In genomic region chr16:84294196-84295142, GRCh38 we compare ENCODE assay signal across 8 cellular contexts. TPM values are rescaled to one million over a fixed set of nuclear protein-coding genes. Genes with fewer than 3 reads are reported as not detected.
DNase-seq lines count a peak whose midpoint lies in the region; ATAC-seq, FAIRE-seq and TF ChIP-seq lines count a peak whose summit lies in the region.

WFDC1 (plus strand) TSS chr16:84294878; CDS start chr16:84294972, 94 bp downstream.

- WGBS in A549 (ENCODE audit: missing lambda C conversion rate): 47% methylated on average over 27 of the region's 39 CpGs

- peak within 1 kb of the TSS; percentile 35; the same call in 2 of the 3 replicates for H3K4me2 ChIP-seq in A549
- H3K4me2 ChIP-seq in fibroblast of lung (ENCODE audit: extremely low read depth, insufficient read depth, low read length): peak within 1 kb of the TSS; percentile 53

- TF ChIP-seq EP300 in A549 (IDR thresholded peaks at IDR 0.05): no peak

- H3K36me3 ChIP-seq in fibroblast of lung (ENCODE audit: control insufficient read depth, insufficient read depth, low read length): no peaks in the 10 kb centered on the region
- no peaks in the 10 kb centered on the region for H3K36me3 ChIP-seq in naive thymus-derived CD4-positive, alpha-beta T cell (ENCODE audit: control insufficient read depth in 2 of 3, insufficient read depth in 3 of 3, low read length in 3 of 3)

- H3K9me3 Mint-ChIP-seq in naive thymus-derived CD4-positive, alpha-beta T cell: no peaks in the 10 kb centered on the region

- peaks cover 0 to 8% (median 0%) of the 10 kb centered on the region in 5 donors for H3K36me3 Mint-ChIP-seq in naive thymus-derived CD4-positive, alpha-beta T cell

- H3K27ac ChIP-seq in A549: peak within 1 kb of the TSS in 1 of 2 experiments; percentile 51; a peak in 1 of 6 replicates
- no peak within 1 kb of the TSS for H3K27ac ChIP-seq in fibroblast of lung (ENCODE audit: insufficient read depth, low read length)
- H3K27ac ChIP-seq in naive thymus-derived CD4-positive, alpha-beta T cell (ENCODE audit: low read depth, low read length): no peak within 1 kb of the TSS

- peaks cover 30 to 53% (median 44%) of the 10 kb centered on the region in 5 donors for H3K27me3 Mint-ChIP-seq in naive thymus-derived CD4-positive, alpha-beta T cell

- H3K9me3 ChIP-seq in A549 (no peaks in the 10 kb centered on the region), fibroblast of lung (ENCODE audit: control insufficient read depth, insufficient read depth, low read depth, low read length) (no peaks in the 10 kb centered on the region)
- no peaks in the 10 kb centered on the region for H3K9me3 ChIP-seq in naive thymus-derived CD4-positive, alpha-beta T cell (ENCODE audit: control insufficient read depth in 2 of 3, low read length in 3 of 3)

- CTCF ChIA-PET in A549 (lab: Yijun Ruan, JAX): interaction anchor here (0.8 to 1.9 kb wide), 3 partner anchors 14 to 17 kb away, joined by 4 to 6 read pairs (median 4); no protein-coding TSS in a partner anchor
- CTCF ChIA-PET in naive thymus-derived CD4-positive, alpha-beta T cell (lab: Charles Lee): no interaction called here

- no peaks in the 10 kb centered on the region for H3K4me1 ChIP-seq in A549
- H3K4me1 ChIP-seq in fibroblast of lung (ENCODE audit: control insufficient read depth, extremely low read depth, insufficient read depth, low read length): peaks cover 5% of the 10 kb centered on the region
- H3K4me1 ChIP-seq in naive thymus-derived CD4-positive, alpha-beta T cell (ENCODE audit: control insufficient read depth in 2 of 2, insufficient read depth in 2 of 2, low read length in 2 of 2): no peaks in the 10 kb centered on the region

- H3K4me1 Mint-ChIP-seq in naive thymus-derived CD4-positive, alpha-beta T cell: peaks cover 0 to 19% (median 12%) of the 10 kb centered on the region in 7 donors

- intact Hi-C loops in naive thymus-derived CD4-positive, alpha-beta T cell (cut with micrococcal nuclease): no loop called here

- ATAC-seq in A549 (peak; percentile 27 to 57; a peak in 4 of 6 replicates), HG02885 (IDR thresholded peaks at IDR 0.05; ENCODE audit: poor library complexity, unreplicated experiment) (no peak)
- ATAC-seq in naive thymus-derived CD4-positive, alpha-beta T cell: peak; percentile 55

- H4K20me1 ChIP-seq in fibroblast of lung (ENCODE audit: control insufficient read depth, extremely low read depth, insufficient read depth, low read length): no peaks in the 10 kb centered on the region

- POLR2A ChIA-PET in A549 (lab: Yijun Ruan, JAX): no interaction called here
- POLR2A ChIA-PET in naive thymus-derived CD4-positive, alpha-beta T cell (lab: Charles Lee): no interaction called here

- H2AFZ ChIP-seq in fibroblast of lung (ENCODE audit: low read length): peak within 1 kb of the TSS; percentile 4

- H3K4me3 ChIP-seq in A549 (no peak within 1 kb of the TSS), fibroblast of lung (replicated peaks in 1 of 4; ENCODE audit: control extremely low read depth in 1 of 4, insufficient read depth in 1 of 4, low read depth in 3 of 4, low read length in 4 of 4) (peak within 1 kb of the TSS in 2 of 4 experiments; percentile 8 to 51)
- H3K4me3 ChIP-seq in naive thymus-derived CD4-positive, alpha-beta T cell (ENCODE audit: low read length): no peak within 1 kb of the TSS

- TF ChIP-seq POLR2A in A549 (IDR thresholded peaks at IDR 0.05; ENCODE audit: low read length): no peak

- H3K27me3 ChIP-seq in fibroblast of lung (ENCODE audit: control insufficient read depth, insufficient read depth, low read length): peaks cover 8% of the 10 kb centered on the region
- H3K27me3 ChIP-seq in naive thymus-derived CD4-positive, alpha-beta T cell (ENCODE audit: control insufficient read depth in 2 of 2, insufficient read depth in 2 of 2, low read length in 2 of 2): peaks cover 0 to 4% of the 10 kb centered on the region in 2 donors

- no peak within 1 kb of the TSS for H3K27ac Mint-ChIP-seq in naive thymus-derived CD4-positive, alpha-beta T cell

- FAIRE-seq in A549 (lab: Jason Lieb, UNC): no peak

- TF ChIP-seq CTCF in A549 (IDR thresholded peaks at IDR 0.05) (no peak), fibroblast of lung (conservative IDR thresholded peaks at IDR 0.05 in 1 of 2, IDR thresholded peaks at IDR 0.05 in 1 of 2; ENCODE audit: low read depth in 1 of 2, low read length in 2 of 2) (no peak)

- H3K4me3 Mint-ChIP-seq in naive thymus-derived CD4-positive, alpha-beta T cell: peak within 1 kb of the TSS in 8 of 10 donors; percentile 8 to 68 (median 50)

- no peak within 1 kb of the TSS for H3K9ac ChIP-seq in fibroblast of lung (ENCODE audit: insufficient read depth, low read length)

- no peak for DNase-seq in A549 (ENCODE audit: low read depth in 1 of 2, low spot score in 1 of 2)
- DNase-seq in NCI-H2227 treated with DMSO at 0.1 percent for 48 hours (lab: John Stamatoyannopoulos, UW): peak; percentile 11
- DNase-seq in fibroblast of lung (ENCODE audit: low read depth in 2 of 2): no peak
- DNase-seq in naive thymus-derived CD4-positive, alpha-beta T cell: peak in 1 of 9 donors; percentile 3
- DNase-seq in NCI-H524 treated with DMSO at 0.1 percent for 48 hours (lab: John Stamatoyannopoulos, UW): no peak
- no peak for DNase-seq in HPDE6-E6E7 (ENCODE audit: extremely low spot score)
- DNase-seq in activated T-cell treated with anti-CD3 and anti-CD28 coated beads, Interleukin-2, amount 50 U/mL, for 48 hours: no peak

- H3K79me2 ChIP-seq in fibroblast of lung (ENCODE audit: control insufficient read depth, insufficient read depth, low read length): no peaks in the 10 kb centered on the region

- no peak for TF ChIP-seq RAD21 in A549 (conservative IDR thresholded peaks at IDR 0.05 in 1 of 2, IDR thresholded peaks at IDR 0.05 in 1 of 2)

TF ChIP-seq in A549, 52 proteins besides CTCF, POLR2A, EP300 and RAD21:
- TF ChIP-seq CHD4 (IDR thresholded peaks at IDR 0.05; ENCODE audit: borderline replicate concordance): no peak
- no peak for TF ChIP-seq MAFK (IDR thresholded peaks at IDR 0.05; ENCODE audit: partially characterized antibody)
- no peak for TF ChIP-seq EHMT2 (IDR thresholded peaks at IDR 0.05; ENCODE audit: low read depth)
- no peak for TF ChIP-seq FOSL2 (IDR thresholded peaks at IDR 0.05)
- no peak for TF ChIP-seq FOSL2 (CRISPR knock-in tag; IDR thresholded peaks at IDR 0.05)
- TF ChIP-seq RCOR1 (IDR thresholded peaks at IDR 0.05; ENCODE audit: low read depth, low read length): no peak
- no peak for TF ChIP-seq MAX (IDR thresholded peaks at IDR 0.05)
- no peak for TF ChIP-seq HOXB5 (CRISPR knock-in tag; IDR thresholded peaks at IDR 0.05)
- TF ChIP-seq USF2 (IDR thresholded peaks at IDR 0.05): no peak
- TF ChIP-seq ESRRA (IDR thresholded peaks at IDR 0.05; ENCODE audit: borderline replicate concordance, low read length): no peak
- TF ChIP-seq KDM5A (IDR thresholded peaks at IDR 0.05): no peak
- TF ChIP-seq NPAS2 (CRISPR knock-in tag; IDR thresholded peaks at IDR 0.05; ENCODE audit: borderline replicate concordance): no peak
- no peak for TF ChIP-seq HEYL (CRISPR knock-in tag; IDR thresholded peaks at IDR 0.05)
- no peak for TF ChIP-seq SMC3 (IDR thresholded peaks at IDR 0.05)
- TF ChIP-seq HOXA7 (CRISPR knock-in tag; IDR thresholded peaks at IDR 0.05): no peak
- no peak for TF ChIP-seq SREBF2 (IDR thresholded peaks at IDR 0.05)
- no peak for TF ChIP-seq RARB (CRISPR knock-in tag; IDR thresholded peaks at IDR 0.05)
- TF ChIP-seq ZC3H11A (IDR thresholded peaks at IDR 0.05): no peak

RNA-seq across cellular contexts. Expression of gene WFDC1, which starts in this region (rescaled TPM):
- polyA plus RNA-seq in A549 (2011; rRNA removed): 0.13 TPM in 1 of 2 replicates, not detected in the other
- polyA plus RNA-seq in A549 (2012; cell fraction: cytosol; rRNA removed): not detected in 2 replicates
- polyA plus RNA-seq in A549 (2012; cell fraction: nucleus; rRNA removed): not detected in 2 replicates
- polyA plus RNA-seq in A549 (2017; fragmentation: RNase III; extraction: RNeasy Plus Mini Kit Qiagen cat#74134 plus additional on column Dnase treatment): not detected in 3 replicates
- polyA minus RNA-seq in A549 (2011; rRNA and poly(A)+ RNA removed): not detected in 2 replicates
- total RNA-seq in fibroblast of lung: 3.1 and 34.0 TPM in 2 replicates
- polyA plus RNA-seq in fibroblast of lung: 4.7 and 32.1 TPM in 2 replicates
- 5.8 and 38.4 TPM in 2 replicates for polyA plus RNA-seq in fibroblast of lung (2012)
- polyA minus RNA-seq in fibroblast of lung (ENCODE audit: low replicate concordance): 0.63 and 25.3 TPM in 2 replicates
- total RNA-seq in naive thymus-derived CD4-positive, alpha-beta T cell: not detected
- not detected for polyA plus RNA-seq in naive thymus-derived CD4-positive, alpha-beta T cell

Comparison
In these comparisons a context has a peak if more than half of its experiments do, and no peak if none do; other contexts are left out.
1. RNA of gene WFDC1 (polyA plus RNA-seq): 4.7 to 38.4 TPM in fibroblast of lung; 0.13 TPM in A549 and not detected in naive thymus-derived CD4-positive, alpha-beta T cell; every median in the first group is over 4 times any median in the second.
2. Peak in ATAC-seq and H3K4me2 ChIP-seq in A549; RNA of the gene not detected or under 1 TPM.
3. Peak in ATAC-seq in naive thymus-derived CD4-positive, alpha-beta T cell; RNA of the gene not detected or under 1 TPM.